7 cellular contexts compared by ENCODE assay signal in the genomic region with DNA sequence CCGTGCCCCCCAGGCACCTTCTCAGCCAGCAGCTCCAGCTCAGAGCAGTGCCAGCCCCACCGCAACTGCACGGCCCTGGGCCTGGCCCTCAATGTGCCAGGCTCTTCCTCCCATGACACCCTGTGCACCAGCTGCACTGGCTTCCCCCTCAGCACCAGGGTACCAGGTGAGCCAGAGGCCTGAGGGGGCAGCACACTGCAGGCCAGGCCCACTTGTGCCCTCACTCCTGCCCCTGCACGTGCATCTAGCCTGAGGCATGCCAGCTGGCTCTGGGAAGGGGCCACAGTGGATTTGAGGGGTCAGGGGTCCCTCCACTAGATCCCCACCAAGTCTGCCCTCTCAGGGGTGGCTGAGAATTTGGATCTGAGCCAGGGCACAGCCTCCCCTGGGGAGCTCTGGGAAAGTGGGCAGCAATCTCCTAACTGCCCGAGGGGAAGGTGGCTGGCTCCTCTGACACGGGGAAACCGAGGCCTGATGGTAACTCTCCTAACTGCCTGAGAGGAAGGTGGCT. TPM values are rescaled to one million over a fixed set of nuclear protein-coding genes. Genes with fewer than 3 reads are reported as not detected.
DNase-seq lines count a peak whose midpoint lies in the region; ATAC-seq, FAIRE-seq and TF ChIP-seq lines count a peak whose summit lies in the region.
"Had no signal": no experiment of that assay in that cellular context is flagged by ENCODE, and none has a peak within 500 bp of the region (broad histone marks: within the 10 kb centered on the region; RNA-seq: fewer than 3 reads in every experiment).

No MANE protein-coding gene starts in this region.

- H3K4me1 ChIP-seq in HepG2 (ENCODE audit: insufficient read depth, low read length), result peaks cover 21% of the 10 kb centered on the region

- intact Hi-C loops in CD4-positive, alpha-beta T cell (cut with DNase I, micrococcal nuclease), result no loop called here
- intact Hi-C loops in HepG2 (cut with micrococcal nuclease; ENCODE audit: unreplicated experiment), result no loop called here

- peak overlapping the region in 1 of 3 experiments; percentile 43; a peak in 1 of 6 replicates for H3K4me3 ChIP-seq in HepG2 (replicated peaks in 1 of 3; ENCODE audit: insufficient read depth in 1 of 3, low read depth in 2 of 3, low read length in 3 of 3)
- H3K4me3 ChIP-seq: SK-N-MC had no signal

- H3K4me1 Mint-ChIP-seq in CD4-positive, alpha-beta T cell (ENCODE audit: low read depth), result peaks cover 4% of the 10 kb centered on the region
- H3K4me1 Mint-ChIP-seq in T-helper 17 cell, result peaks cover 13% of the 10 kb centered on the region

- H3K27ac ChIP-seq in CD4-positive, alpha-beta T cell (ENCODE audit: low read depth, low read length), result no peak overlapping the region
- H3K27ac ChIP-seq in HepG2 (ENCODE audit: extremely low read length, insufficient read depth, low read length), result no peak overlapping the region
- H3K27ac ChIP-seq: SK-N-MC had no signal

- H3K79me2 ChIP-seq in HepG2 (ENCODE audit: insufficient read depth, low read length), result no peaks in the 10 kb centered on the region

- peaks cover 4% of the 10 kb centered on the region in 2 experiments; a peak in 4 of 5 replicates for H3K36me3 ChIP-seq in HepG2 (replicated peaks in 1 of 2; ENCODE audit: control insufficient read depth in 1 of 2, insufficient read depth in 2 of 2, low read length in 2 of 2)

- POLR2A ChIA-PET in CD4-positive, alpha-beta T cell (lab: Charles Lee), result interaction anchor here (0.6 to 2.2 kb wide), 5 partner anchors 10 to 143 kb away, joined by 3 to 11 read pairs (median 4); partner anchors contain the start of genes ARFRP1, FNDC11, LIME1 and ZGPAT
- POLR2A ChIA-PET in HepG2 (lab: Yijun Ruan, JAX), result interaction anchor here (1.0 to 2.0 kb wide), 5 partner anchors 11 to 43 kb away, joined by 3 to 11 read pairs (median 4); partner anchors contain the start of genes ARFRP1, RTEL1 and ZGPAT

- no peak for ATAC-seq in CD4-positive, alpha-beta T cell (ENCODE audit: poor library complexity)
- no peak for ATAC-seq in T-helper 17 cell
- peak; percentile 23 for ATAC-seq in HepG2
- no peak for ATAC-seq in GM21576 (IDR thresholded peaks at IDR 0.05; ENCODE audit: unreplicated experiment)
- ATAC-seq in HG03139 (IDR thresholded peaks at IDR 0.05; ENCODE audit: unreplicated experiment), result no peak

- H4K20me1 ChIP-seq in HepG2 (ENCODE audit: insufficient read depth, low read length), result peaks cover 4% of the 10 kb centered on the region; the same call in 1 of the 2 replicates

- WGBS in HepG2 (ENCODE audit: low lambda C conversion rate), result 82% methylated on average over 4 of the region's 7 CpGs

- TF ChIP-seq RAD21 in HepG2 (CRISPR knock-in tag; IDR thresholded peaks at IDR 0.05), result no peak

- no peak overlapping the region for H2AFZ ChIP-seq in HepG2 (ENCODE audit: low read length)

- CTCF ChIA-PET in CD4-positive, alpha-beta T cell (lab: Charles Lee), result no interaction called here
- CTCF ChIA-PET in HepG2 (lab: Yijun Ruan, JAX; ENCODE audit: low intra/inter-chr PET ratio, low total read pairs), result no interaction called here

- H3K27me3 ChIP-seq in CD4-positive, alpha-beta T cell (ENCODE audit: control insufficient read depth, insufficient read depth, low read length), result no peaks in the 10 kb centered on the region
- no peaks in the 10 kb centered on the region for H3K27me3 ChIP-seq in HepG2 (ENCODE audit: control insufficient read depth in 1 of 2, insufficient read depth in 2 of 2, low read length in 2 of 2)

- H3K9ac ChIP-seq in HepG2 (ENCODE audit: insufficient read depth, low read depth, low read length), result no peak overlapping the region

- TF ChIP-seq EP300 in HepG2 (IDR thresholded peaks at IDR 0.05; ENCODE audit: low read depth in 2 of 2, low read length in 2 of 2), result no peak
- TF ChIP-seq EP300 in HepG2 (CRISPR knock-in tag; IDR thresholded peaks at IDR 0.05; ENCODE audit: borderline replicate concordance), result no peak

- peak overlapping the region; percentile 34 for H3K4me3 Mint-ChIP-seq in CD4-positive, alpha-beta T cell
- H3K4me3 Mint-ChIP-seq in T-helper 17 cell, result peak overlapping the region; percentile 73

- peak overlapping the region; percentile 63 for H3K4me2 ChIP-seq in HepG2 (ENCODE audit: low read depth, low read length)

- BruUV-seq in HepG2 (replicated peaks; lab: Mats Ljungman, UMichigan), result no TSS peak

- no peaks in the 10 kb centered on the region for H3K27me3 Mint-ChIP-seq in CD4-positive, alpha-beta T cell
- no peaks in the 10 kb centered on the region for H3K27me3 Mint-ChIP-seq in T-helper 17 cell

- H3K36me3 Mint-ChIP-seq in CD4-positive, alpha-beta T cell (ENCODE audit: low read depth), result peaks cover 4% of the 10 kb centered on the region
- no peaks in the 10 kb centered on the region for H3K36me3 Mint-ChIP-seq in T-helper 17 cell (ENCODE audit: low read depth)

- no peak overlapping the region for H3K27ac Mint-ChIP-seq in CD4-positive, alpha-beta T cell
- H3K27ac Mint-ChIP-seq in T-helper 17 cell, result no peak overlapping the region

- H3K9me3 ChIP-seq in CD4-positive, alpha-beta T cell (ENCODE audit: control insufficient read depth, low read length), result no peaks in the 10 kb centered on the region
- H3K9me3 ChIP-seq in T-helper 17 cell (ENCODE audit: control insufficient read depth, low read length, poor library complexity, severe bottlenecking) (no peaks in the 10 kb centered on the region), HepG2 (ENCODE audit: low read length) (no peaks in the 10 kb centered on the region)

- DNase-seq in CD4-positive, alpha-beta T cell, result no peak
- DNase-seq in T-helper 17 cell (no peak), HepG2 (ENCODE audit: low spot score) (no peak), HCEC 1CT (no peak)

- TF ChIP-seq CTCF in CD4-positive, alpha-beta T cell (IDR thresholded peaks at IDR 0.05), result no peak
- peak; percentile 11; the same call in 1 of the 2 replicates for TF ChIP-seq CTCF in HepG2 (CRISPR knock-in tag; IDR thresholded peaks at IDR 0.05)

- FAIRE-seq in HepG2 (lab: Jason Lieb, UNC), result no peak

- in situ Hi-C loops in HepG2 (cut with HindIII; ENCODE audit: extremely low pct_ligation_motif_present, low pct_unique_long_range_greater_than_20kb), result no loop called here

- no peaks in the 10 kb centered on the region for H3K9me3 Mint-ChIP-seq in CD4-positive, alpha-beta T cell

- TF ChIP-seq POLR2A in HepG2 (IDR thresholded peaks at IDR 0.05; ENCODE audit: insufficient read depth in 1 of 2, low read depth in 2 of 2, low read length in 2 of 2), result peak in 1 of 2 experiments; percentile 49; a peak in 2 of 4 replicates

RNA-seq across cellular contexts. Expression of gene TNFRSF6B, which starts 1.0 kb away (rescaled TPM):
- total RNA-seq in CD4-positive, alpha-beta T cell, result 1 to 10 TPM; 2.5 to 2.6 TPM
- total RNA-seq in T-helper 17 cell (not detected), HepG2 (2016; rRNA removed; fragmentation: Illumina TruSeq; extraction: Trizol) (not detected in 2 replicates)
- total RNA-seq in HepG2 (2016; cell fraction: cytosol; rRNA removed; fragmentation: Illumina TruSeq; extraction: Trizol; ENCODE audit: low read depth), result not detected in 2 replicates
- not detected in 2 replicates for total RNA-seq in HepG2 (2016; cell fraction: insoluble cytoplasmic fraction; rRNA removed; fragmentation: Illumina TruSeq; extraction: Trizol)
- not detected in 2 replicates for total RNA-seq in HepG2 (2016; cell fraction: membrane; rRNA removed; fragmentation: Illumina TruSeq; extraction: Trizol)
- not detected in 2 replicates for total RNA-seq in HepG2 (2016; cell fraction: nucleus; rRNA removed; fragmentation: Illumina TruSeq; extraction: Trizol)
- polyA plus RNA-seq in HepG2 (2011; rRNA removed), result 0.24 and 0.86 TPM in 2 replicates
- 0.45 and 1.3 TPM in 2 replicates for polyA plus RNA-seq in HepG2 (2011; cell fraction: cytosol; rRNA removed)
- 22.5 and 36.0 TPM in 2 replicates for polyA plus RNA-seq in HepG2 (2011; cell fraction: nucleus; rRNA removed)
- 0.55 TPM in 1 of 2 replicates, not detected in the other for polyA plus RNA-seq in HepG2 (2012)
- 0.45 and 0.48 TPM in 2 replicates for polyA plus RNA-seq in HepG2 (2016; cell fraction: cytosol; fragmentation: Illumina TruSeq; extraction: Trizol; ENCODE audit: low read depth)
- 0.32 TPM in 1 of 2 replicates, not detected in the other for polyA plus RNA-seq in HepG2 (2016; cell fraction: insoluble cytoplasmic fraction; fragmentation: Illumina TruSeq; extraction: Trizol; ENCODE audit: low read depth)
- polyA plus RNA-seq in HepG2 (2016; cell fraction: membrane; fragmentation: Illumina TruSeq; extraction: Trizol; ENCODE audit: low read depth), result 0.37 and 0.71 TPM in 2 replicates
- not detected in 2 replicates for polyA plus RNA-seq in HepG2 (2016; cell fraction: nucleus; fragmentation: Illumina TruSeq; extraction: Trizol; ENCODE audit: insufficient read depth, low read depth)
- not detected in 2 replicates for polyA minus RNA-seq in HepG2 (2011; rRNA and poly(A)+ RNA removed; ENCODE audit: low replicate concordance)
- polyA minus RNA-seq in HepG2 (2011; cell fraction: cytosol; rRNA and poly(A)+ RNA removed), result not detected in 2 replicates
- polyA minus RNA-seq in HepG2 (2011; cell fraction: nucleus; rRNA and poly(A)+ RNA removed), result not detected in 2 replicates

RNA-seq across cellular contexts. Expression of gene ARFRP1, which starts 10.4 kb away (rescaled TPM):
- total RNA-seq in CD4-positive, alpha-beta T cell, result 10 to 100 TPM; 34.5 to 35.7 TPM
- 10 to 100 TPM; 44.0 to 53.2 TPM for total RNA-seq in T-helper 17 cell
- total RNA-seq in HepG2 (2016; rRNA removed; fragmentation: Illumina TruSeq; extraction: Trizol), result 33.7 and 51.1 TPM in 2 replicates
- total RNA-seq in HepG2 (2016; cell fraction: cytosol; rRNA removed; fragmentation: Illumina TruSeq; extraction: Trizol; ENCODE audit: low read depth), result 9.6 and 11.5 TPM in 2 replicates
- 31.8 and 53.2 TPM in 2 replicates for total RNA-seq in HepG2 (2016; cell fraction: insoluble cytoplasmic fraction; rRNA removed; fragmentation: Illumina TruSeq; extraction: Trizol)
- total RNA-seq in HepG2 (2016; cell fraction: membrane; rRNA removed; fragmentation: Illumina TruSeq; extraction: Trizol), result 22.2 and 23.1 TPM in 2 replicates
- total RNA-seq in HepG2 (2016; cell fraction: nucleus; rRNA removed; fragmentation: Illumina TruSeq; extraction: Trizol), result 37.5 and 46.0 TPM in 2 replicates
- 32.0 and 42.8 TPM in 2 replicates for polyA plus RNA-seq in HepG2 (2011; rRNA removed)
- 48.5 and 49.6 TPM in 2 replicates for polyA plus RNA-seq in HepG2 (2011; cell fraction: cytosol; rRNA removed)
- polyA plus RNA-seq in HepG2 (2011; cell fraction: nucleus; rRNA removed), result 123 and 125 TPM in 2 replicates
- 26.6 and 30.7 TPM in 2 replicates for polyA plus RNA-seq in HepG2 (2012)
- 8.8 and 9.1 TPM in 2 replicates for polyA plus RNA-seq in HepG2 (2016; cell fraction: cytosol; fragmentation: Illumina TruSeq; extraction: Trizol; ENCODE audit: low read depth)
- polyA plus RNA-seq in HepG2 (2016; cell fraction: insoluble cytoplasmic fraction; fragmentation: Illumina TruSeq; extraction: Trizol; ENCODE audit: low read depth), result 30.0 and 34.6 TPM in 2 replicates
- 12.6 and 13.5 TPM in 2 replicates for polyA plus RNA-seq in HepG2 (2016; cell fraction: membrane; fragmentation: Illumina TruSeq; extraction: Trizol; ENCODE audit: low read depth)
- 86.0 and 91.0 TPM in 2 replicates for polyA plus RNA-seq in HepG2 (2016; cell fraction: nucleus; fragmentation: Illumina TruSeq; extraction: Trizol; ENCODE audit: insufficient read depth, low read depth)
- 28.5 and 35.1 TPM in 2 replicates for polyA minus RNA-seq in HepG2 (2011; rRNA and poly(A)+ RNA removed; ENCODE audit: low replicate concordance)
- polyA minus RNA-seq in HepG2 (2011; cell fraction: cytosol; rRNA and poly(A)+ RNA removed), result 10.4 and 12.4 TPM in 2 replicates
- 55.9 and 67.1 TPM in 2 replicates for polyA minus RNA-seq in HepG2 (2011; cell fraction: nucleus; rRNA and poly(A)+ RNA removed)

RNA-seq across cellular contexts. Expression of gene ZGPAT, which starts 10.4 kb away (rescaled TPM):
- total RNA-seq in CD4-positive, alpha-beta T cell, result 10 to 100 TPM; 28.2 to 33.4 TPM
- total RNA-seq in T-helper 17 cell (10 to 100 TPM; 35.0 to 39.8 TPM), HepG2 (2016; rRNA removed; fragmentation: Illumina TruSeq; extraction: Trizol) (40.2 and 41.9 TPM in 2 replicates)
- 34.8 and 37.0 TPM in 2 replicates for total RNA-seq in HepG2 (2016; cell fraction: cytosol; rRNA removed; fragmentation: Illumina TruSeq; extraction: Trizol; ENCODE audit: low read depth)
- total RNA-seq in HepG2 (2016; cell fraction: insoluble cytoplasmic fraction; rRNA removed; fragmentation: Illumina TruSeq; extraction: Trizol), result 37.7 and 46.6 TPM in 2 replicates
- total RNA-seq in HepG2 (2016; cell fraction: membrane; rRNA removed; fragmentation: Illumina TruSeq; extraction: Trizol), result 18.3 and 22.0 TPM in 2 replicates
- total RNA-seq in HepG2 (2016; cell fraction: nucleus; rRNA removed; fragmentation: Illumina TruSeq; extraction: Trizol), result 23.9 and 24.8 TPM in 2 replicates
- polyA plus RNA-seq in HepG2 (2011; rRNA removed), result 23.0 and 32.8 TPM in 2 replicates
- polyA plus RNA-seq in HepG2 (2011; cell fraction: cytosol; rRNA removed), result 17.1 and 24.8 TPM in 2 replicates
- polyA plus RNA-seq in HepG2 (2011; cell fraction: nucleus; rRNA removed), result 93.0 and 104 TPM in 2 replicates
- 16.8 and 17.7 TPM in 2 replicates for polyA plus RNA-seq in HepG2 (2012)
- polyA plus RNA-seq in HepG2 (2016; cell fraction: cytosol; fragmentation: Illumina TruSeq; extraction: Trizol; ENCODE audit: low read depth), result 4.5 and 5.1 TPM in 2 replicates
- polyA plus RNA-seq in HepG2 (2016; cell fraction: insoluble cytoplasmic fraction; fragmentation: Illumina TruSeq; extraction: Trizol; ENCODE audit: low read depth), result 36.0 and 43.8 TPM in 2 replicates
- polyA plus RNA-seq in HepG2 (2016; cell fraction: membrane; fragmentation: Illumina TruSeq; extraction: Trizol; ENCODE audit: low read depth), result 9.1 and 10.0 TPM in 2 replicates
- polyA plus RNA-seq in HepG2 (2016; cell fraction: nucleus; fragmentation: Illumina TruSeq; extraction: Trizol; ENCODE audit: insufficient read depth, low read depth), result 70.9 and 80.9 TPM in 2 replicates
- polyA minus RNA-seq in HepG2 (2011; rRNA and poly(A)+ RNA removed; ENCODE audit: low replicate concordance), result 12.8 and 40.1 TPM in 2 replicates
- 9.3 and 9.5 TPM in 2 replicates for polyA minus RNA-seq in HepG2 (2011; cell fraction: cytosol; rRNA and poly(A)+ RNA removed)
- 13.8 and 15.9 TPM in 2 replicates for polyA minus RNA-seq in HepG2 (2011; cell fraction: nucleus; rRNA and poly(A)+ RNA removed)

RNA-seq across cellular contexts. Expression of gene LIME1, which starts 39.1 kb away (rescaled TPM):
- total RNA-seq in CD4-positive, alpha-beta T cell, result 100 to 1,000 TPM; 149 to 165 TPM
- total RNA-seq in T-helper 17 cell, result 100 to 1,000 TPM; 156 to 179 TPM
- total RNA-seq in HepG2 (2016; rRNA removed; fragmentation: Illumina TruSeq; extraction: Trizol), result 51.5 and 61.5 TPM in 2 replicates
- total RNA-seq in HepG2 (2016; cell fraction: cytosol; rRNA removed; fragmentation: Illumina TruSeq; extraction: Trizol; ENCODE audit: low read depth), result 59.8 and 81.2 TPM in 2 replicates
- total RNA-seq in HepG2 (2016; cell fraction: insoluble cytoplasmic fraction; rRNA removed; fragmentation: Illumina TruSeq; extraction: Trizol), result 46.5 and 57.9 TPM in 2 replicates
- total RNA-seq in HepG2 (2016; cell fraction: membrane; rRNA removed; fragmentation: Illumina TruSeq; extraction: Trizol), result 59.4 and 77.4 TPM in 2 replicates
- 31.7 and 32.4 TPM in 2 replicates for total RNA-seq in HepG2 (2016; cell fraction: nucleus; rRNA removed; fragmentation: Illumina TruSeq; extraction: Trizol)
- polyA plus RNA-seq in HepG2 (2011; rRNA removed), result 13.0 and 23.5 TPM in 2 replicates
- 20.4 and 43.4 TPM in 2 replicates for polyA plus RNA-seq in HepG2 (2011; cell fraction: cytosol; rRNA removed)
- polyA plus RNA-seq in HepG2 (2011; cell fraction: nucleus; rRNA removed), result 145 and 202 TPM in 2 replicates
- 14.6 and 20.3 TPM in 2 replicates for polyA plus RNA-seq in HepG2 (2012)
- 90.7 and 108 TPM in 2 replicates for polyA plus RNA-seq in HepG2 (2016; cell fraction: cytosol; fragmentation: Illumina TruSeq; extraction: Trizol; ENCODE audit: low read depth)
- polyA plus RNA-seq in HepG2 (2016; cell fraction: insoluble cytoplasmic fraction; fragmentation: Illumina TruSeq; extraction: Trizol; ENCODE audit: low read depth), result 72.4 and 82.2 TPM in 2 replicates
- polyA plus RNA-seq in HepG2 (2016; cell fraction: membrane; fragmentation: Illumina TruSeq; extraction: Trizol; ENCODE audit: low read depth), result 75.9 and 77.5 TPM in 2 replicates
- 89.9 and 96.0 TPM in 2 replicates for polyA plus RNA-seq in HepG2 (2016; cell fraction: nucleus; fragmentation: Illumina TruSeq; extraction: Trizol; ENCODE audit: insufficient read depth, low read depth)
- polyA minus RNA-seq in HepG2 (2011; rRNA and poly(A)+ RNA removed; ENCODE audit: low replicate concordance), result 2.1 and 20.3 TPM in 2 replicates
- polyA minus RNA-seq in HepG2 (2011; cell fraction: cytosol; rRNA and poly(A)+ RNA removed), result 22.2 and 31.7 TPM in 2 replicates
- polyA minus RNA-seq in HepG2 (2011; cell fraction: nucleus; rRNA and poly(A)+ RNA removed), result 13.2 and 15.8 TPM in 2 replicates

RNA-seq across cellular contexts. Expression of gene RTEL1, which starts 39.3 kb away (rescaled TPM):
- 10 to 100 TPM; 25.5 to 27.6 TPM for total RNA-seq in CD4-positive, alpha-beta T cell
- total RNA-seq in T-helper 17 cell (10 to 100 TPM; 30.7 to 35.0 TPM), HepG2 (2016; rRNA removed; fragmentation: Illumina TruSeq; extraction: Trizol) (10.9 and 21.8 TPM in 2 replicates)
- total RNA-seq in HepG2 (2016; cell fraction: cytosol; rRNA removed; fragmentation: Illumina TruSeq; extraction: Trizol; ENCODE audit: low read depth), result 1.6 and 2.4 TPM in 2 replicates
- total RNA-seq in HepG2 (2016; cell fraction: insoluble cytoplasmic fraction; rRNA removed; fragmentation: Illumina TruSeq; extraction: Trizol), result 8.3 and 23.6 TPM in 2 replicates
- total RNA-seq in HepG2 (2016; cell fraction: membrane; rRNA removed; fragmentation: Illumina TruSeq; extraction: Trizol), result 4.7 and 6.3 TPM in 2 replicates
- 34.3 and 37.2 TPM in 2 replicates for total RNA-seq in HepG2 (2016; cell fraction: nucleus; rRNA removed; fragmentation: Illumina TruSeq; extraction: Trizol)
- 29.5 and 36.4 TPM in 2 replicates for polyA plus RNA-seq in HepG2 (2011; rRNA removed)
- 3.8 and 9.1 TPM in 2 replicates for polyA plus RNA-seq in HepG2 (2011; cell fraction: cytosol; rRNA removed)
- 268 and 385 TPM in 2 replicates for polyA plus RNA-seq in HepG2 (2011; cell fraction: nucleus; rRNA removed)
- polyA plus RNA-seq in HepG2 (2012), result 16.7 and 17.6 TPM in 2 replicates
- polyA plus RNA-seq in HepG2 (2016; cell fraction: cytosol; fragmentation: Illumina TruSeq; extraction: Trizol; ENCODE audit: low read depth), result 1.9 TPM in 2 replicates
- polyA plus RNA-seq in HepG2 (2016; cell fraction: insoluble cytoplasmic fraction; fragmentation: Illumina TruSeq; extraction: Trizol; ENCODE audit: low read depth), result 8.6 and 15.7 TPM in 2 replicates
- 4.9 and 5.5 TPM in 2 replicates for polyA plus RNA-seq in HepG2 (2016; cell fraction: membrane; fragmentation: Illumina TruSeq; extraction: Trizol; ENCODE audit: low read depth)
- polyA plus RNA-seq in HepG2 (2016; cell fraction: nucleus; fragmentation: Illumina TruSeq; extraction: Trizol; ENCODE audit: insufficient read depth, low read depth), result 117 and 129 TPM in 2 replicates
- 47.6 and 86.8 TPM in 2 replicates for polyA minus RNA-seq in HepG2 (2011; rRNA and poly(A)+ RNA removed; ENCODE audit: low replicate concordance)
- 5.5 and 5.7 TPM in 2 replicates for polyA minus RNA-seq in HepG2 (2011; cell fraction: cytosol; rRNA and poly(A)+ RNA removed)
- 78.0 and 85.2 TPM in 2 replicates for polyA minus RNA-seq in HepG2 (2011; cell fraction: nucleus; rRNA and poly(A)+ RNA removed)
